In genomic region chr1:233485385-233485784, GRCh38 we compare ENCODE assay signal across 28 cellular contexts.
"Had no signal": no experiment of that assay in that cellular context is flagged by ENCODE, and none has a peak within 500 bp of the region (broad histone marks: within the 10 kb centered on the region; RNA-seq: fewer than 3 reads in every experiment).

No MANE protein-coding gene starts in this region.

- H3K36me3 ChIP-seq: ascending aorta, brain microvascular endothelial cell, gastrocnemius medialis, heart left ventricle had no signal

- H3K27me3 ChIP-seq: ascending aorta, brain microvascular endothelial cell, dorsolateral prefrontal cortex, gastrocnemius medialis had no signal

- H3K9me3 ChIP-seq: ascending aorta, gastrocnemius medialis had no signal

- H3K4me3 ChIP-seq: ascending aorta, coronary artery, dorsolateral prefrontal cortex, gastrocnemius medialis, heart left ventricle had no signal

- ATAC-seq: activated naive CD4-positive, alpha-beta T cell treated with anti-CD3 and anti-CD28 coated beads, Interleukin-2, amount 50 U/mL, for 72 hours; activated T-cell treated with anti-CD3 and anti-CD28 coated beads, Interleukin-2, amount 50 U/mL, for 72 hours; esophagus mucosa; foreskin keratinocyte; gastrocnemius medialis; heart left ventricle; WTC11 had no signal

- H3K4me1 ChIP-seq: ascending aorta, gastrocnemius medialis, heart left ventricle had no signal

- H3K27ac ChIP-seq: ascending aorta, brain microvascular endothelial cell, coronary artery, dorsolateral prefrontal cortex, foreskin keratinocyte, gastrocnemius medialis, heart left ventricle, VCaP had no signal

- DNase-seq: activated CD4-positive, alpha-beta memory T cell treated with anti-CD3 and anti-CD28 coated beads, Interleukin-2, amount 10 ng/mL, durations not matched to agents 7 days and 5 days; activated CD4-positive, alpha-beta T cell treated with anti-CD3 and anti-CD28 coated beads for 1 hour; activated CD4-positive, alpha-beta T cell treated with anti-CD3 and anti-CD28 coated beads for 4 hours; activated CD4-positive, alpha-beta T cell treated with anti-CD3 and anti-CD28 coated beads, Interleukin-2, amount 10 ng/mL, durations not matched to agents 7 days and 5 days; activated CD4-positive, alpha-beta T cell treated with anti-CD3 and anti-CD28 coated beads, Interleukin-2, amount 50 U/mL, for 4 hours; activated CD8-positive, alpha-beta memory T cell treated with anti-CD3 and anti-CD28 coated beads, Interleukin-2, amount 50 U/mL, for 48 hours; activated gamma-delta T cell; activated naive CD4-positive, alpha-beta T cell; activated naive CD4-positive, alpha-beta T cell treated with anti-CD3 and anti-CD28 coated beads, Interleukin-2, amount 10 ng/mL, durations not matched to agents 7 days and 5 days; activated naive CD8-positive, alpha-beta T cell treated with anti-CD3 and anti-CD28 coated beads, Interleukin-2, amount 10 ng/mL, durations not matched to agents 7 days and 5 days; activated T-cell treated with anti-CD3 and anti-CD28 coated beads for 4 hours; activated T-cell treated with anti-CD3 and anti-CD28 coated beads, Interleukin-2, amount 50 U/mL, for 24 hours; activated T-cell treated with anti-CD3 and anti-CD28 coated beads, Interleukin-2, amount 50 U/mL, for 72 hours; brain microvascular endothelial cell; dorsolateral prefrontal cortex; effector memory CD4-positive, alpha-beta T cell; endodermal cell; foreskin keratinocyte; gastrocnemius medialis; glutamatergic neuron; heart left ventricle; T-helper 2 cell had no signal
